ENCODE assay signal across 16 cellular contexts in genomic region chr15:65476942-65477341, GRCh38. TPM values are rescaled to one million over a fixed set of nuclear protein-coding genes. Genes with fewer than 3 reads are reported as not detected.
A peak's percentile ranks its signal among the peaks of the same experiment; 100 is the strongest.
DNase-seq lines count a peak whose midpoint lies in the region; ATAC-seq and TF ChIP-seq lines count a peak whose summit lies in the region.
"Had no signal": no experiment of that assay in that cellular context is flagged by ENCODE, and none has a peak within 500 bp of the region (broad histone marks: within the 10 kb centered on the region; RNA-seq: fewer than 3 reads in every experiment).

No MANE protein-coding gene starts in this region.

- CTCF ChIA-PET in IMR-90 (lab: Yijun Ruan, JAX) = no interaction called here

- H3K9ac ChIP-seq in IMR-90 (ENCODE audit: low read depth, low read length) = no peak overlapping the region

- ATAC-seq in IMR-90 (ENCODE audit: low read depth) (peak; percentile 85), GM18861 (IDR thresholded peaks at IDR 0.05; ENCODE audit: unreplicated experiment) (no peak), HG03565 (IDR thresholded peaks at IDR 0.05; ENCODE audit: unreplicated experiment) (no peak)
- ATAC-seq: stimulated activated naive B cell treated with anti-CD40 and anti-IgM and Interleukin-4, amounts not matched to agents 10 μg/mL and 1 μg/mL and 100 μg/mL, for 72 hours; T-helper 17 cell had no signal

- H3K18ac ChIP-seq in IMR-90 (ENCODE audit: low read depth, low read length) = peak overlapping the region; percentile 38; the same call in 1 of the 2 replicates

- no peak overlapping the region for H2BK120ac ChIP-seq in IMR-90 (ENCODE audit: low read depth, low read length)

- H4K8ac ChIP-seq in IMR-90 (ENCODE audit: low read depth in 2 of 2, low read length in 2 of 2) = no peak overlapping the region

- no peak overlapping the region; the same call in 1 of the 2 replicates for H4K5ac ChIP-seq in IMR-90 (ENCODE audit: low read depth, low read length)

- intact Hi-C loops in IMR-90 (cut with micrococcal nuclease) = no loop called here

- no peak overlapping the region for H2AK9ac ChIP-seq in IMR-90 (replicated peaks; ENCODE audit: low read depth, low read length, poor library complexity)

- H3K4me3 ChIP-seq in IMR-90 (ENCODE audit: insufficient read depth, low read depth, low read length) (no peak overlapping the region), astrocyte of the cerebellum (ENCODE audit: low read depth, low read length) (no peak overlapping the region)
- H3K4me3 ChIP-seq: vagina had no signal

- H3K56ac ChIP-seq in IMR-90 (ENCODE audit: extremely low read depth, insufficient read depth, low read length) = no peak overlapping the region

- H2AK5ac ChIP-seq in IMR-90 (ENCODE audit: low read depth, low read length) = no peak overlapping the region

- peak overlapping the region; percentile 10; the same call in 1 of the 2 replicates for H3K4me2 ChIP-seq in IMR-90 (ENCODE audit: low read depth, low read length)

- peaks cover 9 to 25% of the 10 kb centered on the region in 2 experiments; a peak in 3 of 4 replicates for H3K79me1 ChIP-seq in IMR-90 (ENCODE audit: low read depth in 1 of 2, low read length in 2 of 2)

- H3K27ac ChIP-seq in IMR-90 (ENCODE audit: insufficient read depth, low read length) = no peak overlapping the region; the same call in 1 of the 2 replicates
- H3K27ac ChIP-seq: vagina had no signal

- H3K4me1 ChIP-seq in IMR-90 (ENCODE audit: control insufficient read depth, insufficient read depth, low read length) = no peaks in the 10 kb centered on the region
- H3K4me1 ChIP-seq: vagina had no signal

- POLR2A ChIA-PET in IMR-90 (lab: Charles Lee; ENCODE audit: unreplicated experiment) = no interaction called here

- no peaks in the 10 kb centered on the region for H3K9me3 ChIP-seq in IMR-90 (ENCODE audit: control insufficient read depth, insufficient read depth, low read length)
- H3K9me3 ChIP-seq: vagina had no signal

- peaks cover 23% of the 10 kb centered on the region for H3K36me3 ChIP-seq in IMR-90 (ENCODE audit: control insufficient read depth, insufficient read depth, low read length)

- in situ Hi-C loops in IMR-90 (cut with MboI; ENCODE audit: low sequenced_read_pairs) = no loop called here
- in situ Hi-C loops in astrocyte of the cerebellum (cut with HindIII; ENCODE audit: low sequenced_read_pairs) = no loop called here

- no peak overlapping the region for H4K91ac ChIP-seq in IMR-90 (ENCODE audit: insufficient read depth, low read depth, low read length)

- dilution Hi-C loops in IMR-90 (cut with HindIII; ENCODE audit: low sequenced_read_pairs, unreplicated experiment) = no loop called here

- DNase-seq in AG20443 (ENCODE audit: low spot score) (peak; percentile 36), IMR-90 (peak; percentile 90), astrocyte of the cerebellum (ENCODE audit: low read depth) (peak; percentile 11), hepatic stellate cell (ENCODE audit: low spot score) (peak; percentile 8), NCI-H748 treated with DMSO at 0.1 percent for 48 hours (lab: John Stamatoyannopoulos, UW) (no peak)
- no peak for DNase-seq in activated effector memory CD4-positive, alpha-beta T cell treated with Interleukin-2 at 50 U/mL for 16 hours
- DNase-seq: activated CD4-positive, alpha-beta T cell treated with anti-CD3 and anti-CD28 coated beads, Interleukin-2, amount 50 U/mL, for 4 hours; CD4-positive, alpha-beta memory T cell; hippocampal formation; naive B cell; stimulated activated CD4-positive, alpha-beta T cell treated with anti-CD3 and anti-CD28 coated beads, Interleukin-4, amount 100 ng/mL, for 24 hours; stimulated activated naive B cell treated with anti-CD40 and anti-IgM and Interleukin-4, amounts not matched to agents 10 μg/mL and 1 μg/mL and 100 μg/mL, for 72 hours; T-helper 17 cell had no signal

- 25% methylated on average over 2 of the region's 6 CpGs; no CpG with 5 or more reads in 1 of the 2 experiments for WGBS in IMR-90 (ENCODE audit: extremely low coverage in 2 of 2, insufficient read length in 1 of 2), 2 experiments

- no peak overlapping the region for H2BK15ac ChIP-seq in IMR-90 (ENCODE audit: low read depth, low read length)

- H2BK20ac ChIP-seq in IMR-90 (ENCODE audit: low read depth, low read length) = no peak overlapping the region

- H3K9me1 ChIP-seq in IMR-90 (ENCODE audit: insufficient read depth, low read length) = peaks cover 8% of the 10 kb centered on the region; the same call in 1 of the 2 replicates

- H2BK5ac ChIP-seq in IMR-90 (ENCODE audit: low read depth, low read length, poor library complexity, severe bottlenecking) = peak overlapping the region; percentile 59

- no peak for TF ChIP-seq RAD21 in IMR-90 (IDR thresholded peaks at IDR 0.05; ENCODE audit: low read length)

- no peaks in the 10 kb centered on the region for H4K20me1 ChIP-seq in IMR-90 (ENCODE audit: insufficient read depth, low read length)

- no TSS peak for BruUV-seq in IMR-90 (replicated peaks; lab: Mats Ljungman, UMichigan)

- TF ChIP-seq CTCF in IMR-90 (conservative IDR thresholded peaks at IDR 0.05; ENCODE audit: low read depth, low read length) = no peak
- no peak for TF ChIP-seq CTCF in astrocyte of the cerebellum (IDR thresholded peaks at IDR 0.05; ENCODE audit: low read depth, low read length, missing control alignments)

- H3K4ac ChIP-seq in IMR-90 (ENCODE audit: low read depth, low read length) = no peak overlapping the region

- H3K27me3 ChIP-seq in IMR-90 (ENCODE audit: control insufficient read depth, insufficient read depth, low read length) = no peaks in the 10 kb centered on the region
- H3K27me3 ChIP-seq: vagina had no signal

- H2AFZ ChIP-seq in IMR-90 (replicated peaks; ENCODE audit: low read length, poor library complexity) = no peak overlapping the region

- H3K23ac ChIP-seq in IMR-90 (ENCODE audit: low read depth, low read length) = no peak overlapping the region

- TF ChIP-seq POLR2A in IMR-90 (IDR thresholded peaks at IDR 0.05; ENCODE audit: low read depth, low read length) = no peak

- no peak overlapping the region for H3K14ac ChIP-seq in IMR-90 (replicated peaks; ENCODE audit: low read depth, low read length)

TF ChIP-seq in IMR-90, 13 proteins besides CTCF, POLR2A, EP300 and RAD21:
- TF ChIP-seq NFE2L2 (IDR thresholded peaks at IDR 0.05; ENCODE audit: low read depth, low read length) (no peak), CEBPB (IDR thresholded peaks at IDR 0.05; ENCODE audit: low read depth, low read length) (peak; percentile 98), RFX5 (IDR thresholded peaks at IDR 0.05; ENCODE audit: low read depth, low read length) (no peak), SMC3 (IDR thresholded peaks at IDR 0.05; ENCODE audit: low read depth, low read length) (no peak), FOS (IDR thresholded peaks at IDR 0.05; ENCODE audit: low read depth, low read length) (peak; percentile 49; the same call in 1 of the 2 replicates), RCOR1 (IDR thresholded peaks at IDR 0.05; ENCODE audit: insufficient replicate concordance, low read length) (no peak), MXI1 (IDR thresholded peaks at IDR 0.05; ENCODE audit: borderline replicate concordance, low read depth, low read length) (no peak), ELK1 (IDR thresholded peaks at IDR 0.05; ENCODE audit: borderline replicate concordance, low read depth, low read length) (no peak), BHLHE40 (IDR thresholded peaks at IDR 0.05; ENCODE audit: low read depth, low read length) (peak; percentile 83), MAZ (IDR thresholded peaks at IDR 0.05; ENCODE audit: borderline replicate concordance, low read depth, low read length) (no peak), CHD1 (IDR thresholded peaks at IDR 0.05; ENCODE audit: low read depth, low read length) (no peak), USF2 (IDR thresholded peaks at IDR 0.05; ENCODE audit: low read depth, low read length) (no peak), MAFK (IDR thresholded peaks at IDR 0.05; ENCODE audit: low read depth, low read length) (no peak)

RNA-seq across cellular contexts. Expression of gene DPP8, which starts 40.5 kb away (rescaled TPM):
- 29.4 and 35.6 TPM in 2 replicates for total RNA-seq in IMR-90 (2012; rRNA removed)
- 10.1 and 10.7 TPM in 2 replicates for polyA plus RNA-seq in IMR-90 (2012; rRNA removed)
- polyA plus RNA-seq in IMR-90 (2012; cell fraction: cytosol; rRNA removed) = 4.5 and 4.8 TPM in 2 replicates
- polyA plus RNA-seq in IMR-90 (2012; cell fraction: nucleus; rRNA removed; ENCODE audit: low replicate concordance) = 4.1 and 15.2 TPM in 2 replicates

RNA-seq across cellular contexts. Expression of gene HACD3, which starts 53.3 kb away (rescaled TPM):
- total RNA-seq in IMR-90 (2012; rRNA removed) = 131 and 169 TPM in 2 replicates
- polyA plus RNA-seq in IMR-90 (2012; rRNA removed) = 56.7 and 60.9 TPM in 2 replicates
- polyA plus RNA-seq in IMR-90 (2012; cell fraction: cytosol; rRNA removed) = 21.5 and 25.8 TPM in 2 replicates
- 8.2 and 21.9 TPM in 2 replicates for polyA plus RNA-seq in IMR-90 (2012; cell fraction: nucleus; rRNA removed; ENCODE audit: low replicate concordance)

RNA-seq across cellular contexts. Expression of gene IGDCC4, which starts 54.2 kb away (rescaled TPM):
- 0.54 and 0.56 TPM in 2 replicates for total RNA-seq in IMR-90 (2012; rRNA removed)
- polyA plus RNA-seq in IMR-90 (2012; rRNA removed) = 2.3 and 2.7 TPM in 2 replicates
- polyA plus RNA-seq in IMR-90 (2012; cell fraction: cytosol; rRNA removed) = 1.2 and 2.6 TPM in 2 replicates
- polyA plus RNA-seq in IMR-90 (2012; cell fraction: nucleus; rRNA removed; ENCODE audit: low replicate concordance) = 12.3 and 14.6 TPM in 2 replicates

Comparison
In these comparisons a context has a peak if more than half of its experiments do, and no peak if none do; other contexts are left out.
1. DNase-seq: peak in AG20443 (single experiment), IMR-90 (single experiment), astrocyte of the cerebellum (single experiment) and hepatic stellate cell (single experiment); none in activated effector memory CD4-positive, alpha-beta T cell treated with Interleukin-2 at 50 U/mL for 16 hours (single experiment) and NCI-H748 treated with DMSO at 0.1 percent for 48 hours (single experiment).